In genomic region chr16:77977336-77977735, GRCh38 we compare ENCODE assay signal across 35 cellular contexts. TPM values are rescaled to one million over a fixed set of nuclear protein-coding genes. Genes with fewer than 3 reads are reported as not detected.
"Had no signal": no experiment of that assay in that cellular context is flagged by ENCODE, and none has a peak within 500 bp of the region (broad histone marks: within the 10 kb centered on the region; RNA-seq: fewer than 3 reads in every experiment).

No MANE protein-coding gene starts in this region.

- H3K4me1 ChIP-seq: gastrocnemius medialis, heart left ventricle, pancreas, right lobe of liver, suprapubic skin, transverse colon had no signal

- DNase-seq: effector CD8-positive, alpha-beta T cell; endodermal cell; foreskin fibroblast; gastrocnemius medialis; heart left ventricle; kidney; mesenchymal stem cell; mucosa of descending colon; naive B cell; pancreas; right lobe of liver; stimulated activated CD4-positive, alpha-beta T cell treated with anti-CD3 and anti-CD28 coated beads, Interleukin-12 subunit alpha, Interleukin-12 subunit beta, amount 100 ng/mL, for 4 hours; stimulated activated CD4-positive, alpha-beta T cell treated with anti-CD3 and anti-CD28 coated beads, Interleukin-1b, Interleukin-23, amount 100 ng/mL, for 48 hours; stimulated activated CD4-positive, alpha-beta T cell treated with anti-CD3 and anti-CD28 coated beads, Interleukin-4, amount 100 ng/mL, for 1 hour; stimulated activated CD8-positive, alpha-beta memory T cell treated with anti-CD3 and anti-CD28 coated beads, Interleukin-4, amount 100 ng/mL, for 48 hours; stimulated activated naive CD4-positive, alpha-beta T cell; stimulated activated naive CD8-positive, alpha-beta T cell treated with anti-CD3 and anti-CD28 coated beads, Interleukin-15, amount 100 ng/mL, for 72 hours; transverse colon had no signal

- H3K4me1 Mint-ChIP-seq: mesothelial cell of epicardium; naive B cell; neural crest cell; stimulated activated naive CD8-positive, alpha-beta T cell treated with anti-CD3 and anti-CD28 coated beads, Interleukin-15, amount 100 ng/mL, for 72 hours had no signal

- H3K4me3 ChIP-seq: gastrocnemius medialis, heart left ventricle, hepatocyte, lung, mucosa of descending colon, pancreas, right lobe of liver, smooth muscle cell, suprapubic skin, transverse colon had no signal

- H3K27ac Mint-ChIP-seq: dendritic cell treated with granulocyte-macrophage colony-stimulating factor and Interleukin-4, amounts not matched to agents 40 ng/mL and 50 ng/mL, for 4 days; endodermal cell; mesothelial cell of epicardium; natural killer cell treated with Interleukin-12 subunit alpha and Interleukin-12 subunit beta and Interleukin-15 and Interleukin-18, amount 100 ng/mL, for 72 hours; stimulated activated naive CD8-positive, alpha-beta T cell treated with anti-CD3 and anti-CD28 coated beads, Interleukin-15, amount 100 ng/mL, for 72 hours had no signal

- H3K9me3 Mint-ChIP-seq: dendritic cell treated with granulocyte-macrophage colony-stimulating factor and Interleukin-4, amounts not matched to agents 40 ng/mL and 50 ng/mL, for 4 days; endodermal cell; mesothelial cell of epicardium; naive B cell; natural killer cell treated with Interleukin-12 subunit alpha and Interleukin-12 subunit beta and Interleukin-15 and Interleukin-18, amount 100 ng/mL, for 72 hours; stimulated activated naive CD8-positive, alpha-beta T cell treated with anti-CD3 and anti-CD28 coated beads, Interleukin-15, amount 100 ng/mL, for 72 hours had no signal

- H3K27ac ChIP-seq: epithelial cell of prostate, gastrocnemius medialis, heart left ventricle, hepatocyte, neutrophil, pancreas, right lobe of liver, suprapubic skin, transverse colon had no signal

- H3K9me3 ChIP-seq: gastrocnemius medialis, heart left ventricle, mucosa of descending colon, neutrophil, pancreas, right lobe of liver, suprapubic skin, transverse colon had no signal

- H3K27me3 ChIP-seq: gastrocnemius medialis, heart left ventricle, hepatocyte, neutrophil, pancreas, right lobe of liver, transverse colon had no signal

- H3K36me3 ChIP-seq: gastrocnemius medialis, neutrophil, pancreas, right lobe of liver, suprapubic skin, transverse colon had no signal

- H3K4me2 ChIP-seq: hepatocyte, smooth muscle cell had no signal

- H3K4me3 Mint-ChIP-seq: dendritic cell treated with granulocyte-macrophage colony-stimulating factor and Interleukin-4, amounts not matched to agents 40 ng/mL and 50 ng/mL, for 4 days; endodermal cell; mesothelial cell of epicardium; naive B cell; natural killer cell treated with Interleukin-12 subunit alpha and Interleukin-12 subunit beta and Interleukin-15 and Interleukin-18, amount 100 ng/mL, for 72 hours; neural crest cell; stimulated activated naive CD8-positive, alpha-beta T cell treated with anti-CD3 and anti-CD28 coated beads, Interleukin-15, amount 100 ng/mL, for 72 hours had no signal

- H3K27me3 Mint-ChIP-seq: dendritic cell treated with granulocyte-macrophage colony-stimulating factor and Interleukin-4, amounts not matched to agents 40 ng/mL and 50 ng/mL, for 4 days had no signal

- H3K36me3 Mint-ChIP-seq: mesothelial cell of epicardium; naive B cell; natural killer cell treated with Interleukin-12 subunit alpha and Interleukin-12 subunit beta and Interleukin-15 and Interleukin-18, amount 100 ng/mL, for 72 hours had no signal

RNA-seq across cellular contexts. Expression of gene CLEC3A, which starts 45.0 kb away (rescaled TPM):
- total RNA-seq: endodermal cell; esophagus mucosa; gastrocnemius medialis; glomerular endothelial cell; heart left ventricle; kidney; left lobe of liver; liver; lung; mesothelial cell of epicardium; mucosa of descending colon; natural killer cell treated with Interleukin-12 subunit alpha and Interleukin-12 subunit beta and Interleukin-15 and Interleukin-18, amount 100 ng/mL, for 72 hours; neural crest cell; omental fat pad; pancreas; posterior vena cava; right lobe of liver; suprapubic skin; transverse colon; ureter had no signal
